Comparison of ENCODE assay signal across 19 cellular contexts in genomic region chr1:47184771-47185677, GRCh38. TPM values are rescaled to one million over a fixed set of nuclear protein-coding genes. Genes with fewer than 3 reads are reported as not detected.
DNase-seq lines count a peak whose midpoint lies in the region; ATAC-seq, FAIRE-seq and TF ChIP-seq lines count a peak whose summit lies in the region.
"Had no signal": no experiment of that assay in that cellular context is flagged by ENCODE, and none has a peak within 500 bp of the region (broad histone marks: within the 10 kb centered on the region; RNA-seq: fewer than 3 reads in every experiment).

No MANE protein-coding gene starts in this region.

- no peak for TF ChIP-seq CTCF in Calu3 (IDR thresholded peaks at IDR 0.05; ENCODE audit: unreplicated experiment)
- no peak for TF ChIP-seq CTCF in osteoblast (IDR thresholded peaks at IDR 0.05; ENCODE audit: extremely low read depth, low read depth, low read length)
- no peak for TF ChIP-seq CTCF in body of pancreas (IDR thresholded peaks at IDR 0.05)
- no peak for TF ChIP-seq CTCF in HepG2 (CRISPR knock-in tag; IDR thresholded peaks at IDR 0.05)

- H3K9me3 ChIP-seq in duodenal mucosa (ENCODE audit: control insufficient read depth in 1 of 2, low read length in 2 of 2) (no peaks in the 10 kb centered on the region), osteoblast (ENCODE audit: low read depth, low read length) (no peaks in the 10 kb centered on the region), body of pancreas (no peaks in the 10 kb centered on the region), HepG2 (ENCODE audit: low read length) (no peaks in the 10 kb centered on the region)
- H3K9me3 ChIP-seq: BE2C had no signal

- no peaks in the 10 kb centered on the region for H3K36me3 Mint-ChIP-seq in activated CD4-positive, alpha-beta T cell treated with anti-CD3 and anti-CD28 coated beads, Interleukin-2, amount 10 ng/mL, durations not matched to agents 24 days and 14 days (ENCODE audit: low read depth)
- H3K36me3 Mint-ChIP-seq in Calu3 (ENCODE audit: insufficient read depth, unreplicated experiment) = peaks cover 97% of the 10 kb centered on the region
- H3K36me3 Mint-ChIP-seq: CD8-positive, alpha-beta T cell had no signal

- no peak overlapping the region for H3K4me3 Mint-ChIP-seq in activated CD4-positive, alpha-beta T cell treated with anti-CD3 and anti-CD28 coated beads, Interleukin-2, amount 10 ng/mL, durations not matched to agents 24 days and 14 days
- H3K4me3 Mint-ChIP-seq in Calu3 (ENCODE audit: low read depth, unreplicated experiment) = peak overlapping the region; percentile 13
- H3K4me3 Mint-ChIP-seq: CD8-positive, alpha-beta T cell had no signal

- H2AFZ ChIP-seq in osteoblast (ENCODE audit: low read length) = no peak overlapping the region
- no peak overlapping the region for H2AFZ ChIP-seq in HepG2 (ENCODE audit: low read length)
- H2AFZ ChIP-seq: PC-9 had no signal

- H3K9ac ChIP-seq in duodenal mucosa (ENCODE audit: low read depth in 1 of 2, low read length in 2 of 2) (no peak overlapping the region), HepG2 (ENCODE audit: insufficient read depth, low read depth, low read length) (no peak overlapping the region)

- in situ Hi-C loops in HepG2 (cut with HindIII; ENCODE audit: extremely low pct_ligation_motif_present, low pct_unique_long_range_greater_than_20kb) = loop anchor here (25.0 kb wide), 1 partner anchor 527 kb away; no protein-coding TSS in a partner anchor

- intact Hi-C loops in activated CD4-positive, alpha-beta T cell treated with anti-CD3 and anti-CD28 coated beads, Interleukin-2, amount 10 ng/mL, durations not matched to agents 24 days and 14 days (cut with micrococcal nuclease) = no loop called here
- intact Hi-C loops in Calu3 (cut with micrococcal nuclease; ENCODE audit: unreplicated experiment) = loop anchor here (10.0 kb wide), 1 partner anchor 150 kb away; the partner anchor contains the start of gene CMPK1
- intact Hi-C loops in body of pancreas (cut with DNase I) = loop anchor here (10.0 kb wide), 2 partner anchors 240 to 540 kb away; no protein-coding TSS in a partner anchor
- intact Hi-C loops in HepG2 (cut with micrococcal nuclease; ENCODE audit: unreplicated experiment) = no loop called here

- FAIRE-seq in HepG2 (lab: Jason Lieb, UNC) = no peak

- H3K36me3 ChIP-seq in duodenal mucosa (ENCODE audit: control insufficient read depth in 1 of 2, insufficient read depth in 2 of 2, low read length in 2 of 2) (no peaks in the 10 kb centered on the region), osteoblast (ENCODE audit: insufficient read depth, low read length) (no peaks in the 10 kb centered on the region), body of pancreas (replicated peaks in 1 of 2; ENCODE audit: insufficient read depth in 1 of 2, low read depth in 2 of 2) (no peaks in the 10 kb centered on the region), HepG2 (replicated peaks in 1 of 2; ENCODE audit: control insufficient read depth in 1 of 2, insufficient read depth in 2 of 2, low read length in 2 of 2) (no peaks in the 10 kb centered on the region)
- H3K36me3 ChIP-seq: BE2C had no signal

- POLR2A ChIA-PET in HepG2 (lab: Yijun Ruan, JAX) = interaction anchor here (7.5 kb wide), 1 partner anchor 6 kb away, joined by 168 read pairs; the partner anchor contains the start of gene PDZK1IP1

- peaks cover 0 to 5% of the 10 kb centered on the region in 2 donors for H3K27me3 ChIP-seq in duodenal mucosa (ENCODE audit: control insufficient read depth in 1 of 2, insufficient read depth in 2 of 2, low read length in 2 of 2)
- H3K27me3 ChIP-seq in osteoblast (ENCODE audit: insufficient read depth, low read length) = no peaks in the 10 kb centered on the region
- H3K27me3 ChIP-seq in body of pancreas = no peaks in the 10 kb centered on the region
- H3K27me3 ChIP-seq in HepG2 (ENCODE audit: control insufficient read depth in 1 of 2, insufficient read depth in 2 of 2, low read length in 2 of 2) = no peaks in the 10 kb centered on the region
- H3K27me3 ChIP-seq: BE2C had no signal

- H3K27ac ChIP-seq in duodenal mucosa (ENCODE audit: low read depth, low read length) = peak overlapping the region; percentile 10
- H3K27ac ChIP-seq in osteoblast (ENCODE audit: low read depth, low read length) = no peak overlapping the region
- no peak overlapping the region for H3K27ac ChIP-seq in body of pancreas
- no peak overlapping the region for H3K27ac ChIP-seq in HepG2 (ENCODE audit: extremely low read length, insufficient read depth, low read length)
- H3K27ac ChIP-seq: PC-9 had no signal

- H4K20me1 ChIP-seq in osteoblast (ENCODE audit: insufficient read depth, low read length) = no peaks in the 10 kb centered on the region
- no peaks in the 10 kb centered on the region for H4K20me1 ChIP-seq in HepG2 (ENCODE audit: insufficient read depth, low read length)

- CTCF ChIA-PET in Calu3 (lab: Charles Lee) = interaction anchor here (0.5 to 1.2 kb wide), 4 partner anchors 10 to 831 kb away, joined by 3 to 7 read pairs (median 4); no protein-coding TSS in a partner anchor
- CTCF ChIA-PET in HepG2 (lab: Yijun Ruan, JAX; ENCODE audit: low intra/inter-chr PET ratio, low total read pairs) = no interaction called here

- no peak overlapping the region for H3K4me3 ChIP-seq in duodenal mucosa (ENCODE audit: low read depth in 1 of 2, low read length in 2 of 2)
- H3K4me3 ChIP-seq in osteoblast (ENCODE audit: insufficient read depth, low read length) = no peak overlapping the region
- H3K4me3 ChIP-seq in body of pancreas = no peak overlapping the region
- no peak overlapping the region for H3K4me3 ChIP-seq in HepG2 (replicated peaks in 1 of 3; ENCODE audit: insufficient read depth in 1 of 3, low read depth in 2 of 3, low read length in 3 of 3)
- H3K4me3 ChIP-seq: PC-9 had no signal

- BruUV-seq in Calu3 (replicated peaks; lab: Mats Ljungman, UMichigan) = no TSS peak
- BruUV-seq in HepG2 (replicated peaks; lab: Mats Ljungman, UMichigan) = no TSS peak

- peak; percentile 49 for DNase-seq in activated CD4-positive, alpha-beta T cell treated with anti-CD3 and anti-CD28 coated beads, Interleukin-2, amount 10 ng/mL, durations not matched to agents 24 days and 14 days
- DNase-seq in activated CD4-positive, alpha-beta T cell treated with anti-CD3 and anti-CD28 coated beads for 48 hours = no peak
- DNase-seq in Calu3 (no peak), osteoblast (ENCODE audit: insufficient read length, low spot score, missing footprints) (peak; percentile 73), body of pancreas (no peak), HepG2 (ENCODE audit: low spot score) (no peak)
- DNase-seq: 8988T, BE2C, GF-D8, GOT3, KBM-7, NCI-H1436, NCI-H774, PC-9 had no signal

- TF ChIP-seq RAD21 in HepG2 (CRISPR knock-in tag; IDR thresholded peaks at IDR 0.05) = no peak

- TF ChIP-seq EP300 in HepG2 (IDR thresholded peaks at IDR 0.05; ENCODE audit: low read depth in 2 of 2, low read length in 2 of 2) = no peak
- no peak for TF ChIP-seq EP300 in HepG2 (CRISPR knock-in tag; IDR thresholded peaks at IDR 0.05; ENCODE audit: borderline replicate concordance)

- H3K4me1 ChIP-seq in duodenal mucosa (ENCODE audit: control insufficient read depth in 1 of 2, insufficient read depth in 2 of 2, low read length in 2 of 2) (peaks cover 20 to 48% of the 10 kb centered on the region in 2 donors), osteoblast (ENCODE audit: insufficient read depth, low read length) (peaks cover 5% of the 10 kb centered on the region), body of pancreas (peaks cover 21% of the 10 kb centered on the region), HepG2 (ENCODE audit: insufficient read depth, low read length) (peaks cover 87% of the 10 kb centered on the region)
- H3K4me1 ChIP-seq: BE2C had no signal

- TF ChIP-seq POLR2A in body of pancreas (IDR thresholded peaks at IDR 0.05) (no peak), HepG2 (IDR thresholded peaks at IDR 0.05; ENCODE audit: insufficient read depth in 1 of 2, low read depth in 2 of 2, low read length in 2 of 2) (no peak)

- no peaks in the 10 kb centered on the region for H3K9me3 Mint-ChIP-seq in activated CD4-positive, alpha-beta T cell treated with anti-CD3 and anti-CD28 coated beads, Interleukin-2, amount 10 ng/mL, durations not matched to agents 24 days and 14 days
- no peaks in the 10 kb centered on the region for H3K9me3 Mint-ChIP-seq in Calu3 (ENCODE audit: low read depth, unreplicated experiment)
- H3K9me3 Mint-ChIP-seq: CD8-positive, alpha-beta T cell had no signal

- H3K79me2 ChIP-seq in osteoblast (ENCODE audit: insufficient read depth, low read length) (no peaks in the 10 kb centered on the region), HepG2 (ENCODE audit: insufficient read depth, low read length) (no peaks in the 10 kb centered on the region)

- H3K27me3 Mint-ChIP-seq in activated CD4-positive, alpha-beta T cell treated with anti-CD3 and anti-CD28 coated beads, Interleukin-2, amount 10 ng/mL, durations not matched to agents 24 days and 14 days = peaks cover 9% of the 10 kb centered on the region
- H3K27me3 Mint-ChIP-seq in Calu3 (ENCODE audit: unreplicated experiment) = no peaks in the 10 kb centered on the region

- no peak for ATAC-seq in body of pancreas
- no peak for ATAC-seq in HepG2
- no peak for ATAC-seq in GM21515 (IDR thresholded peaks at IDR 0.05; ENCODE audit: unreplicated experiment)
- ATAC-seq: CD8-positive, alpha-beta T cell had no signal

- WGBS in body of pancreas, 2 donors = 86 to 93% methylated on average over 13 to 17 of the region's 17 CpGs
- whole genome bisulfite sequencing in HepG2 (ENCODE audit: low lambda C conversion rate) = 79% methylated on average over 16 of the region's 17 CpGs

- H3K4me1 Mint-ChIP-seq in activated CD4-positive, alpha-beta T cell treated with anti-CD3 and anti-CD28 coated beads, Interleukin-2, amount 10 ng/mL, durations not matched to agents 24 days and 14 days = no peaks in the 10 kb centered on the region
- H3K4me1 Mint-ChIP-seq in Calu3 (ENCODE audit: low read depth, unreplicated experiment) = peaks cover 71% of the 10 kb centered on the region

- H3K4me2 ChIP-seq in osteoblast (ENCODE audit: insufficient read depth, low read length) = no peak overlapping the region
- H3K4me2 ChIP-seq in HepG2 (ENCODE audit: low read depth, low read length) = no peak overlapping the region
- H3K4me2 ChIP-seq: PC-9 had no signal

- H3K27ac Mint-ChIP-seq in activated CD4-positive, alpha-beta T cell treated with anti-CD3 and anti-CD28 coated beads, Interleukin-2, amount 10 ng/mL, durations not matched to agents 24 days and 14 days = no peak overlapping the region
- peak overlapping the region; percentile 88 for H3K27ac Mint-ChIP-seq in Calu3 (ENCODE audit: unreplicated experiment)
- H3K27ac Mint-ChIP-seq: CD8-positive, alpha-beta T cell had no signal

RNA-seq across cellular contexts. Expression of gene PDZK1IP1, which starts 4.8 kb away (rescaled TPM):
- not detected in 2 replicates for total RNA-seq in activated CD4-positive, alpha-beta T cell treated with anti-CD3 and anti-CD28 coated beads, Interleukin-2, amount 10 ng/mL, durations not matched to agents 24 days and 14 days
- total RNA-seq in Calu3 (2022) = 231 and 327 TPM in 2 replicates
- total RNA-seq in osteoblast = not detected in 2 replicates
- total RNA-seq in body of pancreas = 10 to 100 TPM; 54.2 to 56.4 TPM
- 0.24 TPM in 1 of 2 replicates, not detected in the other for total RNA-seq in HepG2 (2016; rRNA removed; fragmentation: Illumina TruSeq; extraction: Trizol)
- not detected in 2 replicates for total RNA-seq in HepG2 (2016; cell fraction: cytosol; rRNA removed; fragmentation: Illumina TruSeq; extraction: Trizol; ENCODE audit: low read depth)
- total RNA-seq in HepG2 (2016; cell fraction: insoluble cytoplasmic fraction; rRNA removed; fragmentation: Illumina TruSeq; extraction: Trizol) = 0.25 and 0.35 TPM in 2 replicates
- total RNA-seq in HepG2 (2016; cell fraction: membrane; rRNA removed; fragmentation: Illumina TruSeq; extraction: Trizol) = not detected in 2 replicates
- not detected in 2 replicates for total RNA-seq in HepG2 (2016; cell fraction: nucleus; rRNA removed; fragmentation: Illumina TruSeq; extraction: Trizol)
- 1.6 TPM in 2 replicates for polyA plus RNA-seq in HepG2 (2011; rRNA removed)
- polyA plus RNA-seq in HepG2 (2011; cell fraction: cytosol; rRNA removed) = 1.1 and 2.0 TPM in 2 replicates
- 0.64 and 0.80 TPM in 2 replicates for polyA plus RNA-seq in HepG2 (2011; cell fraction: nucleus; rRNA removed)
- 2.0 and 2.5 TPM in 2 replicates for polyA plus RNA-seq in HepG2 (2012)
- 0.17 and 0.35 TPM in 2 replicates for polyA plus RNA-seq in HepG2 (2016; cell fraction: cytosol; fragmentation: Illumina TruSeq; extraction: Trizol; ENCODE audit: low read depth)
- 0.29 TPM in 1 of 2 replicates, not detected in the other for polyA plus RNA-seq in HepG2 (2016; cell fraction: insoluble cytoplasmic fraction; fragmentation: Illumina TruSeq; extraction: Trizol; ENCODE audit: low read depth)
- polyA plus RNA-seq in HepG2 (2016; cell fraction: membrane; fragmentation: Illumina TruSeq; extraction: Trizol; ENCODE audit: low read depth) = 0.27 and 0.50 TPM in 2 replicates
- not detected in 2 replicates for polyA plus RNA-seq in HepG2 (2016; cell fraction: nucleus; fragmentation: Illumina TruSeq; extraction: Trizol; ENCODE audit: insufficient read depth, low read depth)
- 0.46 TPM in 1 of 2 replicates, not detected in the other for polyA minus RNA-seq in HepG2 (2011; rRNA and poly(A)+ RNA removed; ENCODE audit: low replicate concordance)
- polyA minus RNA-seq in HepG2 (2011; cell fraction: cytosol; rRNA and poly(A)+ RNA removed) = 1.1 TPM in 1 of 2 replicates, not detected in the other
- polyA minus RNA-seq in HepG2 (2011; cell fraction: nucleus; rRNA and poly(A)+ RNA removed) = not detected in 2 replicates
- total RNA-seq: CD8-positive, alpha-beta T cell; Daoy; NCI-H460 had no signal

RNA-seq across cellular contexts. Expression of gene TAL1, which starts 47.0 kb away (rescaled TPM):
- total RNA-seq in activated CD4-positive, alpha-beta T cell treated with anti-CD3 and anti-CD28 coated beads, Interleukin-2, amount 10 ng/mL, durations not matched to agents 24 days and 14 days = not detected in 2 replicates
- total RNA-seq in Calu3 (2022) (not detected in 2 replicates), osteoblast (not detected in 2 replicates), body of pancreas (1 to 10 TPM; 2.3 to 2.6 TPM), HepG2 (2016; rRNA removed; fragmentation: Illumina TruSeq; extraction: Trizol) (not detected in 2 replicates)
- total RNA-seq in HepG2 (2016; cell fraction: cytosol; rRNA removed; fragmentation: Illumina TruSeq; extraction: Trizol; ENCODE audit: low read depth) = not detected in 2 replicates
- total RNA-seq in HepG2 (2016; cell fraction: insoluble cytoplasmic fraction; rRNA removed; fragmentation: Illumina TruSeq; extraction: Trizol) = not detected in 2 replicates
- total RNA-seq in HepG2 (2016; cell fraction: membrane; rRNA removed; fragmentation: Illumina TruSeq; extraction: Trizol) = not detected in 2 replicates
- total RNA-seq in HepG2 (2016; cell fraction: nucleus; rRNA removed; fragmentation: Illumina TruSeq; extraction: Trizol) = not detected in 2 replicates
- polyA plus RNA-seq in HepG2 (2011; rRNA removed) = 0.05 and 0.07 TPM in 2 replicates
- 0.01 and 0.05 TPM in 2 replicates for polyA plus RNA-seq in HepG2 (2011; cell fraction: cytosol; rRNA removed)
- polyA plus RNA-seq in HepG2 (2011; cell fraction: nucleus; rRNA removed) = 0.09 and 0.10 TPM in 2 replicates
- 0.11 and 0.13 TPM in 2 replicates for polyA plus RNA-seq in HepG2 (2012)
- not detected in 2 replicates for polyA plus RNA-seq in HepG2 (2016; cell fraction: cytosol; fragmentation: Illumina TruSeq; extraction: Trizol; ENCODE audit: low read depth)
- polyA plus RNA-seq in HepG2 (2016; cell fraction: insoluble cytoplasmic fraction; fragmentation: Illumina TruSeq; extraction: Trizol; ENCODE audit: low read depth) = not detected in 2 replicates
- not detected in 2 replicates for polyA plus RNA-seq in HepG2 (2016; cell fraction: membrane; fragmentation: Illumina TruSeq; extraction: Trizol; ENCODE audit: low read depth)
- polyA plus RNA-seq in HepG2 (2016; cell fraction: nucleus; fragmentation: Illumina TruSeq; extraction: Trizol; ENCODE audit: insufficient read depth, low read depth) = not detected in 2 replicates
- polyA minus RNA-seq in HepG2 (2011; rRNA and poly(A)+ RNA removed; ENCODE audit: low replicate concordance) = 0.26 TPM in 1 of 2 replicates, not detected in the other
- not detected in 2 replicates for polyA minus RNA-seq in HepG2 (2011; cell fraction: cytosol; rRNA and poly(A)+ RNA removed)
- not detected in 2 replicates for polyA minus RNA-seq in HepG2 (2011; cell fraction: nucleus; rRNA and poly(A)+ RNA removed)
- total RNA-seq: CD8-positive, alpha-beta T cell; NCI-H460; PC-9 had no signal

RNA-seq across cellular contexts. Expression of gene CYP4A22, which starts 47.8 kb away (rescaled TPM):
- not detected in 2 replicates for total RNA-seq in activated CD4-positive, alpha-beta T cell treated with anti-CD3 and anti-CD28 coated beads, Interleukin-2, amount 10 ng/mL, durations not matched to agents 24 days and 14 days
- total RNA-seq in Calu3 (2022) (not detected in 2 replicates), osteoblast (not detected in 2 replicates), body of pancreas (not detected), HepG2 (2016; rRNA removed; fragmentation: Illumina TruSeq; extraction: Trizol) (not detected in 2 replicates)
- not detected in 2 replicates for total RNA-seq in HepG2 (2016; cell fraction: cytosol; rRNA removed; fragmentation: Illumina TruSeq; extraction: Trizol; ENCODE audit: low read depth)
- not detected in 2 replicates for total RNA-seq in HepG2 (2016; cell fraction: insoluble cytoplasmic fraction; rRNA removed; fragmentation: Illumina TruSeq; extraction: Trizol)
- total RNA-seq in HepG2 (2016; cell fraction: membrane; rRNA removed; fragmentation: Illumina TruSeq; extraction: Trizol) = not detected in 2 replicates
- not detected in 2 replicates for total RNA-seq in HepG2 (2016; cell fraction: nucleus; rRNA removed; fragmentation: Illumina TruSeq; extraction: Trizol)
- polyA plus RNA-seq in HepG2 (2011; rRNA removed) = not detected in 2 replicates
- polyA plus RNA-seq in HepG2 (2011; cell fraction: cytosol; rRNA removed) = not detected in 2 replicates
- polyA plus RNA-seq in HepG2 (2011; cell fraction: nucleus; rRNA removed) = not detected in 2 replicates
- polyA plus RNA-seq in HepG2 (2012) = 0.08 TPM in 1 of 2 replicates, not detected in the other
- polyA plus RNA-seq in HepG2 (2016; cell fraction: cytosol; fragmentation: Illumina TruSeq; extraction: Trizol; ENCODE audit: low read depth) = not detected in 2 replicates
- polyA plus RNA-seq in HepG2 (2016; cell fraction: insoluble cytoplasmic fraction; fragmentation: Illumina TruSeq; extraction: Trizol; ENCODE audit: low read depth) = not detected in 2 replicates
- polyA plus RNA-seq in HepG2 (2016; cell fraction: membrane; fragmentation: Illumina TruSeq; extraction: Trizol; ENCODE audit: low read depth) = not detected in 2 replicates
- polyA plus RNA-seq in HepG2 (2016; cell fraction: nucleus; fragmentation: Illumina TruSeq; extraction: Trizol; ENCODE audit: insufficient read depth, low read depth) = not detected in 2 replicates
- polyA minus RNA-seq in HepG2 (2011; rRNA and poly(A)+ RNA removed; ENCODE audit: low replicate concordance) = 0.07 TPM in 1 of 2 replicates, not detected in the other
- not detected in 2 replicates for polyA minus RNA-seq in HepG2 (2011; cell fraction: cytosol; rRNA and poly(A)+ RNA removed)
- not detected in 2 replicates for polyA minus RNA-seq in HepG2 (2011; cell fraction: nucleus; rRNA and poly(A)+ RNA removed)
- total RNA-seq: CD8-positive, alpha-beta T cell; Daoy; NCI-H460; PC-9 had no signal

Comparison
In these comparisons a context has a peak if more than half of its experiments do, and no peak if none do; other contexts are left out.
1. DNase-seq: peak in activated CD4-positive, alpha-beta T cell treated with anti-CD3 and anti-CD28 coated beads, Interleukin-2, amount 10 ng/mL, durations not matched to agents 24 days and 14 days (single experiment) and osteoblast (single experiment); none in activated CD4-positive, alpha-beta T cell treated with anti-CD3 and anti-CD28 coated beads for 48 hours (single experiment), Calu3 (single experiment), body of pancreas (0 of 4) and HepG2 (single experiment).
2. RNA of gene PDZK1IP1, which starts 4.8 kb away (total RNA-seq): 231 to 327 TPM in Calu3 and 54.2 to 56.4 TPM in body of pancreas; 0.24 to 0.35 TPM in HepG2, not detected in activated CD4-positive, alpha-beta T cell treated with anti-CD3 and anti-CD28 coated beads, Interleukin-2, amount 10 ng/mL, durations not matched to agents 24 days and 14 days and not detected in osteoblast; every median in the first group is over 10 times any median in the second.
3. intact Hi-C loops: an anchor here in Calu3 (10.0 kb wide) and body of pancreas (10.0 kb wide); none called in activated CD4-positive, alpha-beta T cell treated with anti-CD3 and anti-CD28 coated beads, Interleukin-2, amount 10 ng/mL, durations not matched to agents 24 days and 14 days and HepG2.